In genomic region chr10:102870221-102870620, GRCh38 we compare ENCODE assay signal across 15 cellular contexts. TPM values are rescaled to one million over a fixed set of nuclear protein-coding genes. Genes with fewer than 3 reads are reported as not detected.
A peak's percentile ranks its signal among the peaks of the same experiment; 100 is the strongest.
DNase-seq lines count a peak whose midpoint lies in the region; ATAC-seq, FAIRE-seq and TF ChIP-seq lines count a peak whose summit lies in the region.
"Had no signal": no experiment of that assay in that cellular context is flagged by ENCODE, and none has a peak within 500 bp of the region (broad histone marks: within the 10 kb centered on the region; RNA-seq: fewer than 3 reads in every experiment).

No MANE protein-coding gene starts in this region.

- intact Hi-C loops in adrenal gland (cut with DNase I) (no loop called here), kidney (cut with DNase I) (no loop called here)

- peaks cover 24 to 43% of the 10 kb centered on the region in 2 donors for H3K4me1 ChIP-seq in adrenal gland (replicated peaks in 1 of 2)
- peaks cover 0 to 7% of the 10 kb centered on the region in 2 donors for H3K4me1 ChIP-seq in kidney (ENCODE audit: control insufficient read depth in 1 of 2, insufficient read depth in 1 of 2, low read depth in 1 of 2, low read length in 2 of 2)
- peaks cover 6 to 13% (median 10%) of the 10 kb centered on the region in 3 donors for H3K4me1 ChIP-seq in skeletal muscle tissue (ENCODE audit: control insufficient read depth in 3 of 3, insufficient read depth in 3 of 3, low read length in 3 of 3)

- peak overlapping the region; percentile 65 for H3K27ac Mint-ChIP-seq in HFFc6

- DNase-seq in HFFc6, result no peak
- peak in 1 of 7 donors; percentile 18 for DNase-seq in adrenal gland
- no peak for DNase-seq in kidney
- no peak for DNase-seq in GM10266 (ENCODE audit: extremely low spot score)
- no peak for DNase-seq in SHP77 treated with DMSO at 0.1 percent for 48 hours (lab: John Stamatoyannopoulos, UW)
- no peak for DNase-seq in NCI-H2081 treated with DMSO at 0.1 percent for 48 hours (lab: John Stamatoyannopoulos, UW)
- DNase-seq: activated CD4-positive, CD25-positive, alpha-beta regulatory T cell treated with anti-CD3 and anti-CD28 coated beads, Interleukin-2, amount 50 U/mL, for 72 hours; NCI-H1105 treated with DMSO at 0.1 percent for 48 hours; PC-3 had no signal

- H3K9me3 Mint-ChIP-seq in HFFc6, result no peaks in the 10 kb centered on the region

- no peak for FAIRE-seq in kidney (lab: Jason Lieb, UNC)
- FAIRE-seq: colon, G401.6, GM19239 had no signal

- H3K27me3 ChIP-seq in adrenal gland (no peaks in the 10 kb centered on the region), skeletal muscle tissue (ENCODE audit: control insufficient read depth in 3 of 3, insufficient read depth in 3 of 3, low read length in 3 of 3) (peaks cover 0 to 15% (median 0%) of the 10 kb centered on the region in 3 donors)

- peaks cover 6% of the 10 kb centered on the region for H3K27me3 Mint-ChIP-seq in HFFc6 (ENCODE audit: insufficient read depth)

- peak overlapping the region in 2 of 4 donors; percentile 34 to 64 for H3K4me3 ChIP-seq in adrenal gland
- H3K4me3 ChIP-seq in kidney (ENCODE audit: low read length in 2 of 2), result peak overlapping the region; percentile 65 to 80
- peak overlapping the region; percentile 69 to 87 (median 82) for H3K4me3 ChIP-seq in skeletal muscle tissue (ENCODE audit: low read length in 3 of 3)

- WGBS in adrenal gland, 4 donors, result 69 to 84% (median 74%) methylated on average over 10 of the region's 10 CpGs

- H3K4me3 Mint-ChIP-seq in HFFc6, result peak overlapping the region; percentile 88

- peaks cover 20% of the 10 kb centered on the region for H3K4me1 Mint-ChIP-seq in HFFc6 (ENCODE audit: low read depth)

- no peak for ATAC-seq in GM21423 (IDR thresholded peaks at IDR 0.05; ENCODE audit: unreplicated experiment)

- H3K36me3 ChIP-seq in adrenal gland (replicated peaks in 1 of 2) (no peaks in the 10 kb centered on the region), kidney (ENCODE audit: control insufficient read depth in 1 of 2, insufficient read depth in 2 of 2, low read length in 2 of 2) (peaks cover 0 to 2% of the 10 kb centered on the region in 2 donors), skeletal muscle tissue (ENCODE audit: control insufficient read depth in 3 of 3, insufficient read depth in 3 of 3, low read length in 3 of 3) (peaks cover 0 to 7% (median 5%) of the 10 kb centered on the region in 3 donors)

- H3K9ac ChIP-seq in kidney (ENCODE audit: low read length in 2 of 2) (peak overlapping the region; percentile 59 to 78), skeletal muscle tissue (ENCODE audit: low read depth in 1 of 3, low read length in 3 of 3) (peak overlapping the region in 2 of 3 donors; percentile 87 to 89)

- TF ChIP-seq CTCF in HFFc6 (IDR thresholded peaks at IDR 0.05) (no peak), adrenal gland (IDR thresholded peaks at IDR 0.05) (no peak), kidney (IDR thresholded peaks at IDR 0.05; ENCODE audit: borderline replicate concordance, extremely low read depth, insufficient read depth) (no peak), GM10266 (IDR thresholded peaks at IDR 0.05; ENCODE audit: control insufficient read depth, insufficient read depth, low read depth, missing control alignments) (no peak)

- no peak for TF ChIP-seq POLR2A in adrenal gland (IDR thresholded peaks at IDR 0.05)

- H3K9me3 ChIP-seq in adrenal gland (replicated peaks in 1 of 3), result no peaks in the 10 kb centered on the region
- no peaks in the 10 kb centered on the region for H3K9me3 ChIP-seq in kidney (ENCODE audit: control insufficient read depth in 1 of 2, low read length in 2 of 2)
- H3K9me3 ChIP-seq in skeletal muscle tissue (ENCODE audit: control insufficient read depth in 3 of 3, low read length in 3 of 3), result no peaks in the 10 kb centered on the region

- peaks cover 6% of the 10 kb centered on the region; the same call in 1 of the 2 replicates for H3K36me3 Mint-ChIP-seq in HFFc6 (ENCODE audit: low read depth)

- peak overlapping the region; percentile 42 to 90 (median 77) for H3K27ac ChIP-seq in adrenal gland
- H3K27ac ChIP-seq in kidney (ENCODE audit: low read depth in 2 of 2, low read length in 2 of 2), result no peak overlapping the region
- H3K27ac ChIP-seq in skeletal muscle tissue (ENCODE audit: low read depth, low read length), result no peak overlapping the region

RNA-seq across cellular contexts. Expression of gene AS3MT, which starts 1.0 kb away (rescaled TPM):
- total RNA-seq in HFFc6 (2021; fragmentation: NEBNext Ultra II Directional; extraction: Animal tissue kit (Norgen Biotek cat#: 25700)), result 1 to 10 TPM; 2.4 to 3.9 (median 2.9) TPM
- total RNA-seq in adrenal gland (100 to 1,000 TPM; 177 to 361 (median 286) TPM), kidney (2.0 TPM), skeletal muscle tissue (6.8 TPM)
- polyA plus RNA-seq in adrenal gland (100 to 1,000 TPM; 275 to 910 (median 281) TPM), kidney (ENCODE audit: insufficient read depth, low read depth, low replicate concordance) (36.7 TPM)

RNA-seq across cellular contexts. Expression of gene BORCS7, which starts 16.2 kb away (rescaled TPM):
- 10 to 100 TPM; 11.5 to 18.1 (median 13.5) TPM for total RNA-seq in HFFc6 (2021; fragmentation: NEBNext Ultra II Directional; extraction: Animal tissue kit (Norgen Biotek cat#: 25700))
- 100 to 1,000 TPM in 2 of 8 donors, 10 to 100 TPM in 6; 49.7 to 154 (median 65.1) TPM for total RNA-seq in adrenal gland
- 10 to 100 TPM; 46.9 to 90.8 (median 63.1) TPM for polyA plus RNA-seq in adrenal gland
- total RNA-seq in kidney, result 24.6 TPM
- 34.8 TPM for polyA plus RNA-seq in kidney (ENCODE audit: insufficient read depth, low read depth, low replicate concordance)
- total RNA-seq in skeletal muscle tissue, result 19.3 TPM

RNA-seq across cellular contexts. Expression of gene CYP17A1, which starts 33.0 kb away (rescaled TPM):
- total RNA-seq in HFFc6 (2021; fragmentation: NEBNext Ultra II Directional; extraction: Animal tissue kit (Norgen Biotek cat#: 25700)), result not detected
- over 10,000 TPM in 5 of 8 donors, 1,000 to 10,000 TPM in 3; 5,772 to 29,109 (median 14,288) TPM for total RNA-seq in adrenal gland
- polyA plus RNA-seq in adrenal gland, result over 10,000 TPM in 2 of 3 donors, 1,000 to 10,000 TPM in 1; 2,313 to 37,742 (median 10,572) TPM
- total RNA-seq in kidney, result 3.3 TPM
- polyA plus RNA-seq in kidney (ENCODE audit: insufficient read depth, low read depth, low replicate concordance), result 11.6 TPM
- total RNA-seq in skeletal muscle tissue, result not detected
- total RNA-seq: kidney epithelial cell, PC-3 had no signal

RNA-seq across cellular contexts. Expression of gene CNNM2, which starts 47.9 kb away (rescaled TPM):
- total RNA-seq in HFFc6 (2021; fragmentation: NEBNext Ultra II Directional; extraction: Animal tissue kit (Norgen Biotek cat#: 25700)), result 1 to 10 TPM; 7.7 to 9.1 (median 8.1) TPM
- 10 to 100 TPM; 27.6 to 52.0 (median 41.8) TPM for total RNA-seq in adrenal gland
- 10 to 100 TPM in 1 of 3 donors, 1 to 10 TPM in 2; 5.4 to 28.3 (median 8.3) TPM for polyA plus RNA-seq in adrenal gland
- total RNA-seq in kidney, result 10.9 TPM
- 11.8 TPM for polyA plus RNA-seq in kidney (ENCODE audit: insufficient read depth, low read depth, low replicate concordance)
- 2.1 TPM for total RNA-seq in skeletal muscle tissue

Comparison
In these comparisons a context has a peak if more than half of its experiments do, and no peak if none do; other contexts are left out.
1. H3K27ac ChIP-seq: peak in adrenal gland (5 of 5); none in kidney (0 of 2) and skeletal muscle tissue (single experiment).
2. RNA of gene AS3MT, which starts 1.0 kb away (total RNA-seq): 177 to 361 TPM in adrenal gland; 6.8 TPM in skeletal muscle tissue (single experiment), 2.4 to 3.9 TPM in HFFc6 and 2.0 TPM in kidney (single experiment); every median in the first group is over 10 times any median in the second.
3. RNA of gene CYP17A1, which starts 33.0 kb away (total RNA-seq): 5,772 to 29,109 TPM in adrenal gland; 3.3 TPM in kidney (single experiment), not detected in HFFc6 and not detected in skeletal muscle tissue (single experiment); every median in the first group is over 1,000 times any median in the second.